ENCODE assay signal across 1 cellular context in the genomic region with DNA sequence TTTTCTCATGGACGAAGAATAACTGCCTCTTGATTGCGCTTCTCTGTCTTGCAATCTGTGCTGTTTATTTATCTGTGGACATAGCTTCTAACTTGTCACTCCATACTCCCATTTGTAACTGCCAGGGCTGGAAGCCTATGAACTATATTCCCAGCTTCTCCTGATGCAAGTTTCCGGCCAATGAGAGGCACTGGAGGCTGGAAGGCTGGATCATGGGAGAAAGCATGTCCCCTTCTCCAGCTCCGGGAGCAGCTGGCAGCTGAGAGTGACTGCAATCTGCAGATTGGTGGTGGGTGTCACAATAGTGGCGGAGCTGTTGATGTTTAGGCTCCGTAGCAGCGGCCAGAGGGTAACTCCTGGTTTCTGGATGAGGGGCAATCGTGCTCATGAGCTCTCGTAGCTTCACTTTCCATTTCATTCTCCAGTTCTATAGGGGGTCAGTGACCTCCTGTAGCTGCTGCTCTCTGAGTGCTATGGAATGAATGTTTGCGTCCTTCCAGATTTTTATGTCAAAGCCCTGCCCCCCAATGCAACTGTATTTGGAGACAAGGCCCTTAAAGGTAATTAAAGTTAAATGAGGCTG.
TF ChIP-seq lines count a peak whose summit lies in the region.

No MANE protein-coding gene starts in this region.

TF ChIP-seq in HepG2, 621 proteins besides CTCF, POLR2A, EP300 and RAD21:
- TF ChIP-seq HOXA3 (CRISPR knock-in tag; IDR thresholded peaks at IDR 0.05) = no peak
- no peak for TF ChIP-seq CREB1 (IDR thresholded peaks at IDR 0.05)
- no peak for TF ChIP-seq CREB1 (CRISPR knock-in tag; IDR thresholded peaks at IDR 0.05)
- TF ChIP-seq, protein P1, sequence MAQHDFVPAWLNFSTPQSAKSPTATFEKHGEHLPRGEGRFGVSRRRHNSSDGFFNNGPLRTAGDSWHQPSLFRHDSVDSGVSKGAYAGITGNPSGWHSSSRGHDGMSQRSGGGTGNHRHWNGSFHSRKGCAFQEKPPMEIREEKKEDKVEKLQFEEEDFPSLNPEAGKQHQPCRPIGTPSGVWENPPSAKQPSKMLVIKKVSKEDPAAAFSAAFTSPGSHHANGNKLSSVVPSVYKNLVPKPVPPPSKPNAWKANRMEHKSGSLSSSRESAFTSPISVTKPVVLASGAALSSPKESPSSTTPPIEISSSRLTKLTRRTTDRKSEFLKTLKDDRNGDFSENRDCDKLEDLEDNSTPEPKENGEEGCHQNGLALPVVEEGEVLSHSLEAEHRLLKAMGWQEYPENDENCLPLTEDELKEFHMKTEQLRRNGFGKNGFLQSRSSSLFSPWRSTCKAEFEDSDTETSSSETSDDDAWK (CRISPR knock-in tag; IDR thresholded peaks at IDR 0.05) = no peak
- TF ChIP-seq ZNF660 (CRISPR knock-in tag; IDR thresholded peaks at IDR 0.05; ENCODE audit: borderline replicate concordance, low read depth) = no peak
- TF ChIP-seq HMG20A (CRISPR knock-in tag; IDR thresholded peaks at IDR 0.05; ENCODE audit: borderline replicate concordance) = no peak
- TF ChIP-seq EHMT2 (IDR thresholded peaks at IDR 0.05; ENCODE audit: borderline replicate concordance, low read depth, low read length) = no peak
- TF ChIP-seq ZNF619 (CRISPR knock-in tag; IDR thresholded peaks at IDR 0.05) = no peak
- TF ChIP-seq ZNF891 (CRISPR knock-in tag; IDR thresholded peaks at IDR 0.05) = peak; percentile 98
